8 cellular contexts compared by ENCODE assay signal in genomic region chr6:26088344-26088743, GRCh38. TPM values are rescaled to one million over a fixed set of nuclear protein-coding genes. Genes with fewer than 3 reads are reported as not detected.
DNase-seq lines count a peak whose midpoint lies in the region; ATAC-seq, FAIRE-seq and TF ChIP-seq lines count a peak whose summit lies in the region.

No MANE protein-coding gene starts in this region.

- TF ChIP-seq POLR2A in GM12891 (IDR thresholded peaks at IDR 0.05; ENCODE audit: low read depth, low read length), result no peak

- H3K36me3 ChIP-seq in adipocyte (ENCODE audit: control insufficient read depth, insufficient read depth, low read length, severe bottlenecking), result peaks cover 12% of the 10 kb centered on the region
- H3K36me3 ChIP-seq in iPS-15b (ENCODE audit: control insufficient read depth, insufficient read depth, low read length), result no peaks in the 10 kb centered on the region

- H2BK20ac ChIP-seq in H9 (ENCODE audit: low read depth, low read length, poor library complexity, severe bottlenecking), result no peak overlapping the region

- no peak overlapping the region for H3K27ac ChIP-seq in H9 (ENCODE audit: insufficient read length, low read depth, low read length)

- FAIRE-seq in GM12891 (lab: Jason Lieb, UNC), result no peak

- no peaks in the 10 kb centered on the region for H3K79me2 ChIP-seq in H9 (ENCODE audit: insufficient read depth, low read length)

- TF ChIP-seq CTCF in H9 (conservative IDR thresholded peaks at IDR 0.05), result no peak

- H3K27me3 Mint-ChIP-seq in H9 (ENCODE audit: low read depth), result no peaks in the 10 kb centered on the region; the same call in none of the 2 replicates
- H3K27me3 Mint-ChIP-seq in stimulated activated memory B cell treated with anti-CD40 and anti-IgM and Interleukin-4, amounts not matched to agents 10 μg/mL and 1 μg/mL and 100 μg/mL, for 72 hours, result no peaks in the 10 kb centered on the region

- peak overlapping the region; percentile 94 for H3K4me3 ChIP-seq in adipocyte (ENCODE audit: low read length)
- H3K4me3 ChIP-seq in iPS-15b (ENCODE audit: low read depth, low read length), result peak overlapping the region; percentile 70

- H4K8ac ChIP-seq in H9 (replicated peaks; ENCODE audit: insufficient read length, low read depth, low read length), result no peak overlapping the region

- no peak overlapping the region for H2BK12ac ChIP-seq in H9 (ENCODE audit: insufficient read length, low read depth, low read length)

- H3T11ph ChIP-seq in H9 (ENCODE audit: low read length), result no peak overlapping the region

- H3K4me1 ChIP-seq in H9 (ENCODE audit: insufficient read depth, low read length), result no peaks in the 10 kb centered on the region
- H3K4me1 ChIP-seq in adipocyte (ENCODE audit: control insufficient read depth, insufficient read depth, low read length), result peaks cover 20% of the 10 kb centered on the region
- peaks cover 7% of the 10 kb centered on the region for H3K4me1 ChIP-seq in iPS-15b (ENCODE audit: control insufficient read depth, insufficient read depth, low read length)

- H4K20me1 ChIP-seq in H9 (ENCODE audit: control insufficient read depth, insufficient read depth, insufficient read length), result no peaks in the 10 kb centered on the region

- H3K9me3 Mint-ChIP-seq in H9, result no peaks in the 10 kb centered on the region; a peak in 1 of 5 replicates
- peaks cover 6% of the 10 kb centered on the region for H3K9me3 Mint-ChIP-seq in stimulated activated memory B cell treated with anti-CD40 and anti-IgM and Interleukin-4, amounts not matched to agents 10 μg/mL and 1 μg/mL and 100 μg/mL, for 72 hours

- no peak for ATAC-seq in stimulated activated memory B cell treated with anti-CD40 and anti-IgM and Interleukin-4, amounts not matched to agents 10 μg/mL and 1 μg/mL and 100 μg/mL, for 72 hours
- ATAC-seq in HG03442 (IDR thresholded peaks at IDR 0.05; ENCODE audit: unreplicated experiment), result no peak
- no peak for ATAC-seq in HG02884 (IDR thresholded peaks at IDR 0.05; ENCODE audit: unreplicated experiment)

- H4K5ac ChIP-seq in H9 (ENCODE audit: insufficient read length, low read depth, low read length), result no peak overlapping the region

- peaks cover 0 to 7% (median 3%) of the 10 kb centered on the region in 3 experiments; a peak in 2 of 7 replicates for H3K36me3 Mint-ChIP-seq in H9 (ENCODE audit: insufficient read depth in 1 of 3, low read depth in 3 of 3)
- H3K36me3 Mint-ChIP-seq in stimulated activated memory B cell treated with anti-CD40 and anti-IgM and Interleukin-4, amounts not matched to agents 10 μg/mL and 1 μg/mL and 100 μg/mL, for 72 hours, result peaks cover 14% of the 10 kb centered on the region

- DNase-seq in H9, result no peak
- peak; percentile 22 for DNase-seq in adipocyte (ENCODE audit: low read depth)
- DNase-seq in AG08396 (ENCODE audit: low spot score), result no peak
- no peak for DNase-seq in GM12891 (ENCODE audit: insufficient read length, low spot score)

- no peak overlapping the region for H3K27ac Mint-ChIP-seq in H9
- peak overlapping the region; percentile 85 for H3K27ac Mint-ChIP-seq in stimulated activated memory B cell treated with anti-CD40 and anti-IgM and Interleukin-4, amounts not matched to agents 10 μg/mL and 1 μg/mL and 100 μg/mL, for 72 hours

- H3K4me1 Mint-ChIP-seq in H9, result peaks cover 18 to 20% of the 10 kb centered on the region in 2 experiments
- peaks cover 49% of the 10 kb centered on the region for H3K4me1 Mint-ChIP-seq in stimulated activated memory B cell treated with anti-CD40 and anti-IgM and Interleukin-4, amounts not matched to agents 10 μg/mL and 1 μg/mL and 100 μg/mL, for 72 hours

- H3K27me3 ChIP-seq in H9 (ENCODE audit: insufficient read depth, low read length) (no peaks in the 10 kb centered on the region), adipocyte (replicated peaks; ENCODE audit: control insufficient read depth, insufficient read depth, low read length) (no peaks in the 10 kb centered on the region), iPS-15b (ENCODE audit: control insufficient read depth, insufficient read depth, low read length) (no peaks in the 10 kb centered on the region)

- H3K4ac ChIP-seq in H9 (ENCODE audit: low read depth, low read length), result no peak overlapping the region

- H3K79me1 ChIP-seq in H9 (ENCODE audit: insufficient read depth, low read depth, low read length, poor library complexity, severe bottlenecking), result no peaks in the 10 kb centered on the region

- H3K14ac ChIP-seq in H9 (ENCODE audit: insufficient read depth, low read length), result no peak overlapping the region

- WGBS in H9 (ENCODE audit: extremely low coverage, insufficient read length, low lambda C conversion rate), result no CpG with 5 or more reads among the region's 5 CpGs

- H3K9ac ChIP-seq in H9 (ENCODE audit: extremely low read depth, insufficient read length, low read length), result no peak overlapping the region
- H3K9ac ChIP-seq in adipocyte (ENCODE audit: low read length), result peak overlapping the region; percentile 94
- peak overlapping the region; percentile 73 for H3K9ac ChIP-seq in iPS-15b (ENCODE audit: low read depth, low read length)

- H3K4me2 ChIP-seq in H9 (ENCODE audit: insufficient read depth, insufficient read length, low read length), result peak overlapping the region; percentile 89

- peak overlapping the region; percentile 81 to 84; a peak in 4 of 5 replicates for H3K4me3 Mint-ChIP-seq in H9
- H3K4me3 Mint-ChIP-seq in stimulated activated memory B cell treated with anti-CD40 and anti-IgM and Interleukin-4, amounts not matched to agents 10 μg/mL and 1 μg/mL and 100 μg/mL, for 72 hours, result peak overlapping the region; percentile 93

- H2BK120ac ChIP-seq in H9 (ENCODE audit: low read depth, low read length, poor library complexity, severe bottlenecking), result no peak overlapping the region

- no peak overlapping the region for H2BK5ac ChIP-seq in H9 (ENCODE audit: insufficient read length, low read length)

- no peak overlapping the region for H3K18ac ChIP-seq in H9 (ENCODE audit: insufficient read length, low read depth, low read length)

- no peak overlapping the region for H2AK5ac ChIP-seq in H9 (ENCODE audit: insufficient read length, low read length)

- H3K23me2 ChIP-seq in H9 (ENCODE audit: insufficient read length, low read depth, low read length, poor library complexity, severe bottlenecking), result peaks cover 9% of the 10 kb centered on the region

- H3K23ac ChIP-seq in H9 (ENCODE audit: insufficient read length, low read depth, low read length), result no peak overlapping the region

- H2BK15ac ChIP-seq in H9 (ENCODE audit: low read depth, low read length), result no peak overlapping the region

- no peak overlapping the region for H4K91ac ChIP-seq in H9 (ENCODE audit: insufficient read length, low read depth, low read length)

- no peak overlapping the region for H2AFZ ChIP-seq in H9 (ENCODE audit: low read length)

- no peak overlapping the region for H3K56ac ChIP-seq in H9 (ENCODE audit: insufficient read length, low read depth, low read length)

- H3K9me3 ChIP-seq in H9 (ENCODE audit: control insufficient read depth, low read depth, low read length) (no peaks in the 10 kb centered on the region), adipocyte (ENCODE audit: control insufficient read depth, low read length) (no peaks in the 10 kb centered on the region), iPS-15b (ENCODE audit: control insufficient read depth, insufficient read depth, low read length) (no peaks in the 10 kb centered on the region)

TF ChIP-seq in GM12891, 5 proteins besides CTCF, POLR2A, EP300 and RAD21:
- TF ChIP-seq SPI1 (IDR thresholded peaks at IDR 0.05; ENCODE audit: low read depth, low read length) (no peak), TAF1 (IDR thresholded peaks at IDR 0.05; ENCODE audit: low read depth, low read length) (no peak), POLR2AphosphoS5 (IDR thresholded peaks at IDR 0.05; ENCODE audit: low read depth, low read length) (no peak), PAX5 (IDR thresholded peaks at IDR 0.05; ENCODE audit: insufficient read depth, low read length, severe bottlenecking) (no peak), POU2F2 (IDR thresholded peaks at IDR 0.05; ENCODE audit: low read depth, low read length) (no peak)

RNA-seq across cellular contexts. Expression of gene HFE, which starts 1.1 kb away (rescaled TPM):
- 0.29 and 0.98 TPM in 2 replicates for total RNA-seq in H9 (2021)
- 0.98 TPM for polyA plus RNA-seq in GM12891 (2012; ENCODE audit: low read depth, missing spikeins)
